ENCODE assay signal across 8 cellular contexts in the genomic region with DNA sequence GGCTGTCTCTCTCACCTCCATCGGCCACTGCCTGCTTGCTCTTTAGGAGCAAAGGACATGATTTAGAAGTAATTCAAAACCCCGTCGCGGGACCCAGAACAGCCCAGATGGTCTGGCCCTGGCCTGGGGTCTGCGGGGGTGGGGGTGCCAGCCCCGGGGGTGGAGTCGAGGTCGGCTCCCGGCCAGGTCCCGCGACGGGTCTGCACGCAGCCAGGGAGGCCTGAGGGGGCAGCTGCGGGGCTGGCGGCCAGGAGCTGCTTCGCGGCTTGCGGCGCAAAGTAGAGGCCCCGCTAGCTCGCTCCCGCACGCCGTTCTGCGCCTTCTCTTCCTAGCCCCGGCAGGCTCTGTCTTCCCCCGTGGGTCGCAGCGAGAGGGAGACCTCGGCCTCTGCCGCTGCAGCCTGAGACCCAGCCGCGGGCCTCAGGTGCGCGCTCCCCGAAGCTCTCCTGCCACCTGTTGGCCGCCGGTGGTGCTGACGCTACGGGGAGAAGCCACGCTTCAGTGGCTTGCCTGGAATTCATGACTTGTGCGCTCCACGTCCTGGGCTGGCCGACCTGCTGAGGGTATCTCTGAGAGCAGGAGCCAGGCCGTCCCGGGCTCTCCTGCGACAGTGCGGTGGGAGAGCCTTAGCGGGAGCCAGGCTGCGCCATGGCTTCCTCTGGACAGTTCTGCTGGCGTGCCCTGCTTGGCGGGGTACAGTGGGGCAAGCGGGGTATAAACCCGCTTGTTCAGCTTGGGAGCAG.
DNase-seq lines count a peak whose midpoint lies in the region; ATAC-seq, FAIRE-seq and TF ChIP-seq lines count a peak whose summit lies in the region.

No MANE protein-coding gene starts in this region.

- no peak overlapping the region for H2BK20ac ChIP-seq in H1 (ENCODE audit: low read length)

- peak overlapping the region; percentile 1 to 71; a peak in 3 of 4 replicates for H3K4me2 ChIP-seq in H1 (ENCODE audit: insufficient read depth in 1 of 2, low read depth in 2 of 2, low read length in 2 of 2)

- peak overlapping the region; percentile 95 for H3K27ac Mint-ChIP-seq in mesothelial cell of epicardium

- H3K9ac ChIP-seq in H1 (replicated peaks in 1 of 4; ENCODE audit: extremely low read depth in 1 of 4, low read depth in 3 of 4, low read length in 3 of 4): no peak overlapping the region

- no peak overlapping the region for H3K23ac ChIP-seq in H1 (ENCODE audit: insufficient read length)

- no peak overlapping the region for H4K5ac ChIP-seq in H1 (ENCODE audit: insufficient read length, low read depth, low read length)

- peak; percentile 91 to 94 for TF ChIP-seq RAD21 in H1 (IDR thresholded peaks at IDR 0.05 in 1 of 2, conservative IDR thresholded peaks at IDR 0.05 in 1 of 2; ENCODE audit: low read depth in 2 of 2, low read length in 2 of 2)

- no peaks in the 10 kb centered on the region for H4K20me1 ChIP-seq in H1 (replicated peaks in 1 of 2; ENCODE audit: control insufficient read depth in 1 of 2, insufficient read depth in 2 of 2, low read length in 2 of 2)

- no peak overlapping the region for H4K91ac ChIP-seq in H1 (replicated peaks; ENCODE audit: insufficient read length, low read length)

- CTCF ChIA-PET in H1 (lab: Charles Lee; ENCODE audit: partially characterized antibody): interaction anchor here (0.7 to 3.6 kb wide), 43 partner anchors 11 to 286 kb away, joined by 3 to 30 read pairs (median 4); a partner anchor contains a TSS

- H3K79me1 ChIP-seq in H1 (ENCODE audit: low read depth, low read length): no peaks in the 10 kb centered on the region

- FAIRE-seq in H1 (lab: Jason Lieb, UNC): no peak

- ATAC-seq in GM18861 (IDR thresholded peaks at IDR 0.05; ENCODE audit: unreplicated experiment) (peak; percentile 78), HG03196 (IDR thresholded peaks at IDR 0.05; ENCODE audit: unreplicated experiment) (peak; percentile 77)

- peaks cover 0 to 3% (median 1%) of the 10 kb centered on the region in 4 experiments; a peak in 1 of 7 replicates for H3K4me1 ChIP-seq in H1 (replicated peaks in 1 of 4; ENCODE audit: control insufficient read depth in 3 of 4, insufficient read depth in 4 of 4, low read length in 3 of 4)

- no peak overlapping the region for H2AK5ac ChIP-seq in H1 (ENCODE audit: low read depth, low read length)

- H2BK120ac ChIP-seq in H1 (replicated peaks; ENCODE audit: low read depth, low read length): no peak overlapping the region

- no peak overlapping the region for H3K4ac ChIP-seq in H1 (replicated peaks; ENCODE audit: insufficient read length, low read depth, low read length)

- H3K9me3 Mint-ChIP-seq in mesothelial cell of epicardium: peaks cover 3% of the 10 kb centered on the region

- H3K56ac ChIP-seq in H1 (replicated peaks; ENCODE audit: insufficient read length, low read depth, low read length): no peak overlapping the region

- peak overlapping the region; percentile 78; the same call in 1 of the 2 replicates for H3K18ac ChIP-seq in H1 (ENCODE audit: extremely low read depth, low read length)

- no peak overlapping the region for H3K27ac ChIP-seq in H1 (ENCODE audit: low read depth, low read length)

- no peak for TF ChIP-seq EP300 in H1 (IDR thresholded peaks at IDR 0.05; ENCODE audit: borderline replicate concordance in 1 of 2, low read depth in 2 of 2, low read length in 2 of 2)

- WGBS in H1 (ENCODE audit: extremely low coverage in 1 of 2, insufficient coverage in 1 of 2, insufficient read length in 1 of 2, insufficient replicate concordance in 2 of 2, low coverage in 1 of 2, low lambda C conversion rate in 2 of 2, missing lambda C conversion rate in 1 of 2), 2 experiments: 15% methylated on average over 37 of the region's 54 CpGs; no CpG with 5 or more reads in 1 of the 2 experiments

- DNase-seq in AG08396 (ENCODE audit: low spot score) (peak; percentile 78), NCI-H82 (lab: John Stamatoyannopoulos, UW) (peak; percentile 87), H1 (ENCODE audit: low read depth in 1 of 2, low spot score in 2 of 2) (peak; percentile 78 to 92), mesothelial cell of epicardium (ENCODE audit: low spot score in 2 of 2, unreplicated experiment in 2 of 2) (peak; percentile 79 to 91)
- peak; percentile 87 for DNase-seq in activated CD8-positive, alpha-beta memory T cell treated with anti-CD3 and anti-CD28 coated beads for 24 hours
- DNase-seq in stimulated activated CD8-positive, alpha-beta memory T cell treated with anti-CD3 and anti-CD28 coated beads, Interleukin-2, amount 100 ng/mL, for 1 hour (ENCODE audit: low read depth in 2 of 2): peak; percentile 21 to 42

- TF ChIP-seq POLR2A in H1 (IDR thresholded peaks at IDR 0.05; ENCODE audit: control extremely low read depth in 1 of 2, low read depth in 2 of 2, low read length in 2 of 2): no peak

- H3K36me3 Mint-ChIP-seq in mesothelial cell of epicardium: no peaks in the 10 kb centered on the region

- peaks cover 49% of the 10 kb centered on the region for H3K4me1 Mint-ChIP-seq in mesothelial cell of epicardium

- H3K36me3 ChIP-seq in H1 (ENCODE audit: control insufficient read depth in 2 of 4, insufficient read depth in 4 of 4, low read length in 3 of 4): no peaks in the 10 kb centered on the region

- H4K8ac ChIP-seq in H1 (ENCODE audit: extremely low read depth, insufficient read depth, low read length): peak overlapping the region; percentile 78

- TF ChIP-seq CTCF in H1 (IDR thresholded peaks at IDR 0.05; ENCODE audit: control extremely low read depth in 1 of 3, insufficient read depth in 1 of 3, low read depth in 1 of 3, low read length in 3 of 3) (peak; percentile 94 to 96 (median 94)), mesothelial cell of epicardium (IDR thresholded peaks at IDR 0.05; ENCODE audit: unreplicated experiment) (peak; percentile 89)

- H2BK12ac ChIP-seq in H1 (ENCODE audit: low read depth, low read length): no peak overlapping the region

- H2BK5ac ChIP-seq in H1 (ENCODE audit: low read depth, low read length): no peak overlapping the region

- POLR2A ChIA-PET in H1 (lab: Charles Lee; ENCODE audit: partially characterized antibody): interaction anchor here (0.6 kb wide), 1 partner anchor 158 kb away, joined by 3 read pairs; no protein-coding TSS in a partner anchor

- peak overlapping the region; percentile 81; the same call in 1 of the 2 replicates for H2BK15ac ChIP-seq in H1 (ENCODE audit: low read length)

- peaks cover 3 to 21% (median 16%) of the 10 kb centered on the region in 4 experiments; a peak in 6 of 7 replicates for H3K27me3 ChIP-seq in H1 (replicated peaks in 1 of 4; ENCODE audit: control insufficient read depth in 3 of 4, extremely low read depth in 1 of 4, insufficient read depth in 3 of 4, low read length in 3 of 4)

- H3K4me3 ChIP-seq in H1 (ENCODE audit: extremely low read depth in 1 of 4, insufficient read depth in 2 of 4, low read depth in 3 of 4, low read length in 4 of 4): peak overlapping the region; percentile 7 to 58 (median 33); a peak in 6 of 8 replicates

- no peak overlapping the region for H3K14ac ChIP-seq in H1 (ENCODE audit: insufficient read length)

- no peaks in the 10 kb centered on the region for H3K79me2 ChIP-seq in H1 (ENCODE audit: control insufficient read depth in 1 of 2, insufficient read depth in 2 of 2, low read length in 2 of 2)

- H3K27me3 Mint-ChIP-seq in mesothelial cell of epicardium (ENCODE audit: low read depth): peaks cover 40% of the 10 kb centered on the region

- peak overlapping the region; percentile 74 for H3K4me3 Mint-ChIP-seq in mesothelial cell of epicardium

- H3K23me2 ChIP-seq in H1 (ENCODE audit: low read depth, low read length): no peaks in the 10 kb centered on the region

- peak overlapping the region; percentile 91; the same call in 1 of the 2 replicates for H2AFZ ChIP-seq in H1 (ENCODE audit: low read length)

- H3K9me3 ChIP-seq in H1 (ENCODE audit: insufficient read depth in 2 of 2, low read depth in 1 of 2, low read length in 1 of 2): no peaks in the 10 kb centered on the region

TF ChIP-seq in H1, 55 proteins besides CTCF, POLR2A, EP300 and RAD21 (continues in another document):
- TF ChIP-seq KDM1A (IDR thresholded peaks at IDR 0.05; ENCODE audit: borderline replicate concordance, low read length) (no peak), ASH2L (IDR thresholded peaks at IDR 0.05; ENCODE audit: low read length) (peak; percentile 34), KDM4A (IDR thresholded peaks at IDR 0.05; ENCODE audit: low read depth, low read length, severe bottlenecking) (peak; percentile 89), TEAD4 (IDR thresholded peaks at IDR 0.05; ENCODE audit: low read depth, low read length) (peak; percentile 93), CEBPB (IDR thresholded peaks at IDR 0.05; ENCODE audit: low read depth, low read length) (no peak), SP4 (IDR thresholded peaks at IDR 0.05; ENCODE audit: low read length) (no peak), JUN (IDR thresholded peaks at IDR 0.05; ENCODE audit: low read depth, low read length) (no peak), YY1 (IDR thresholded peaks at IDR 0.05; ENCODE audit: low read depth, low read length) (no peak), CBX8 (IDR thresholded peaks at IDR 0.05; ENCODE audit: borderline replicate concordance, low read depth, low read length) (no peak), SUZ12 (IDR thresholded peaks at IDR 0.05; ENCODE audit: low read length) (peak; percentile 48; the same call in 1 of the 2 replicates), GTF2F1 (IDR thresholded peaks at IDR 0.05; ENCODE audit: borderline replicate concordance, low read depth, low read length) (no peak), TBP (IDR thresholded peaks at IDR 0.05; ENCODE audit: low read depth, low read length) (peak; percentile 65), NRF1 (IDR thresholded peaks at IDR 0.05; ENCODE audit: low read depth, low read length) (no peak), NANOG (IDR thresholded peaks at IDR 0.05; ENCODE audit: insufficient read depth, low read depth, low read length, poor library complexity, severe bottlenecking) (no peak), TAF1 (IDR thresholded peaks at IDR 0.05; ENCODE audit: low read depth, low read length) (no peak), BRCA1 (IDR thresholded peaks at IDR 0.05; ENCODE audit: low read depth, low read length) (no peak), SAP30 (IDR thresholded peaks at IDR 0.05; ENCODE audit: insufficient read depth, insufficient replicate concordance, low read length) (no peak), RBBP5 (IDR thresholded peaks at IDR 0.05; ENCODE audit: borderline replicate concordance, low read depth, low read length) (0 out of 2 replicates have a peak, but pooled peaks have one; percentile 35)
- TF ChIP-seq, protein P1, sequence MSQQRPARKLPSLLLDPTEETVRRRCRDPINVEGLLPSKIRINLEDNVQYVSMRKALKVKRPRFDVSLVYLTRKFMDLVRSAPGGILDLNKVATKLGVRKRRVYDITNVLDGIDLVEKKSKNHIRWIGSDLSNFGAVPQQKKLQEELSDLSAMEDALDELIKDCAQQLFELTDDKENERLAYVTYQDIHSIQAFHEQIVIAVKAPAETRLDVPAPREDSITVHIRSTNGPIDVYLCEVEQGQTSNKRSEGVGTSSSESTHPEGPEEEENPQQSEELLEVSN (IDR thresholded peaks at IDR 0.05): peak; percentile 46

Comparison
In these comparisons a context has a peak if more than half of its experiments do, and no peak if none do; other contexts are left out.
1. DNase-seq: peak in every context shown above with its lines; median percentile 87 in NCI-H82; 87 in activated CD8-positive, alpha-beta memory T cell treated with anti-CD3 and anti-CD28 coated beads for 24 hours; 85 in H1; 85 in mesothelial cell of epicardium; 78 in AG08396; 32 in stimulated activated CD8-positive, alpha-beta memory T cell treated with anti-CD3 and anti-CD28 coated beads, Interleukin-2, amount 100 ng/mL, for 1 hour.